ENCODE assay signal across 1 cellular context in the genomic region with DNA sequence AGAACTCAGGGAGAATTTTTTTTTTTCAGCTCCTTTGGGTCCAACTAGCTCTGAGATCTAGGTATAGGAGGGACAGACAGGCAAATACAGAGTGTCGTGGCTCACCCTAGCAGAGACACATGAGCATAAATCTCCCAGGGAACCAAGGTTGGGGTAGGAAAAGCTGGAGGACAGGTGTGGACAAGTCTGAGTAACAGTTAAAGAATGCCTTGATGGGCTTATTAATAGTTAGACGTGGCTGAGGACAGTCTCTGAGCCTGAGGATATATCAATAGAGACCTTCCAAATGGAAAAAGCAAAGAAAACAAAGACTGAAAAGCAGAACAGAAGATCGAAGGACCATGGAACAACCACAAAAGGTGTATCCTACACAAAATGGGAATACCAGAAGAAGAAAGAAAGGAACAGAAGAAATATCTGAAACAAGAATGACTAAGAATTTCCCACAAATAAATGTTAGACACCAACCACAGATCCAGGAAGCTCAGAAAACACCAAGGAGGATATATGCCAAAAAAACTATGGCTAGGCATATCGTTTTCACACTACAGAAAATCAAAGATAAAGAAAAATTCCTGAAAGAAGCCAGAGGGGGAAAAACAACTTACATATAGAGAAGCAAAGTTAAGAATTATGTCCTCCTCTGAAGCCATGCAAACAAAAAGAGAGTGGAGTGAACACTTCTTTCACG.
TF ChIP-seq lines count a peak whose summit lies in the region.

No MANE protein-coding gene starts in this region.

TF ChIP-seq in HCT116, 20 proteins besides CTCF, POLR2A, EP300 and RAD21 (continued from another document):
- TF ChIP-seq EZH2phosphoT487 (IDR thresholded peaks at IDR 0.05; ENCODE audit: borderline replicate concordance) (no peak), SP1 (IDR thresholded peaks at IDR 0.05; ENCODE audit: low read depth) (peak; percentile 50)
